In genomic region chr20:53303361-53303760, GRCh38 we compare ENCODE assay signal across 24 cellular contexts.
"Had no signal": no experiment of that assay in that cellular context is flagged by ENCODE, and none has a peak within 500 bp of the region (broad histone marks: within the 10 kb centered on the region; RNA-seq: fewer than 3 reads in every experiment).

No MANE protein-coding gene starts in this region.

- H3K27ac ChIP-seq: coronary artery, esophagus squamous epithelium, lower lobe of right lung, psoas muscle, skin epidermis, suprapubic skin, transverse colon, upper lobe of right lung, uterus had no signal

- H3K36me3 Mint-ChIP-seq: natural killer cell had no signal

- H3K9me3 Mint-ChIP-seq: natural killer cell; neural crest cell; stimulated activated naive CD8-positive, alpha-beta T cell treated with anti-CD3 and anti-CD28 coated beads, Interleukin-15, amount 100 ng/mL, for 72 hours had no signal

- H3K36me3 ChIP-seq: esophagus squamous epithelium, lower lobe of right lung, ovary, suprapubic skin, transverse colon, upper lobe of right lung, uterus had no signal

- H3K4me1 ChIP-seq: esophagus squamous epithelium, lower lobe of right lung, psoas muscle, transverse colon, upper lobe of right lung, uterus had no signal

- H3K27me3 ChIP-seq: esophagus squamous epithelium, ovary, suprapubic skin, transverse colon, upper lobe of right lung, uterus had no signal

- ATAC-seq: left ventricle myocardium superior; lower lobe of right lung; natural killer cell; psoas muscle; right cardiac atrium; stimulated activated naive CD8-positive, alpha-beta T cell treated with anti-CD3 and anti-CD28 coated beads, Interleukin-15, amount 100 ng/mL, for 72 hours; upper lobe of right lung had no signal

- DNase-seq: dermis blood vessel endothelial cell; effector memory CD4-positive, alpha-beta T cell; esophagus squamous epithelium; foreskin melanocyte; hypothalamus; left ventricle myocardium superior; lower lobe of right lung; natural killer cell; nucleus accumbens; ovary; posterior cingulate gyrus; psoas muscle; right cardiac atrium; stimulated activated CD4-positive, alpha-beta T cell treated with anti-CD3 and anti-CD28 coated beads, Interleukin-15, amount 100 ng/mL, for 24 hours; stimulated activated CD4-positive, alpha-beta T cell treated with anti-CD3 and anti-CD28 coated beads, Interleukin-2, amount 100 ng/mL, for 48 hours; stimulated activated naive CD4-positive, alpha-beta T cell; stimulated activated naive CD8-positive, alpha-beta T cell treated with anti-CD3 and anti-CD28 coated beads, Interleukin-15, amount 100 ng/mL, for 72 hours; transverse colon; upper lobe of right lung; uterus had no signal

- H3K27ac Mint-ChIP-seq: natural killer cell; stimulated activated naive CD8-positive, alpha-beta T cell treated with anti-CD3 and anti-CD28 coated beads, Interleukin-15, amount 100 ng/mL, for 72 hours had no signal

- H3K4me3 Mint-ChIP-seq: natural killer cell; neural crest cell; stimulated activated naive CD8-positive, alpha-beta T cell treated with anti-CD3 and anti-CD28 coated beads, Interleukin-15, amount 100 ng/mL, for 72 hours had no signal

- H3K4me1 Mint-ChIP-seq: natural killer cell; stimulated activated naive CD8-positive, alpha-beta T cell treated with anti-CD3 and anti-CD28 coated beads, Interleukin-15, amount 100 ng/mL, for 72 hours had no signal

- H3K4me3 ChIP-seq: coronary artery, esophagus squamous epithelium, lower lobe of right lung, ovary, psoas muscle, skin epidermis, suprapubic skin, transverse colon, upper lobe of right lung, uterus had no signal

- H3K9me3 ChIP-seq: esophagus squamous epithelium, lower lobe of right lung, ovary, psoas muscle, suprapubic skin, transverse colon, upper lobe of right lung, uterus had no signal
